In the genomic region with DNA sequence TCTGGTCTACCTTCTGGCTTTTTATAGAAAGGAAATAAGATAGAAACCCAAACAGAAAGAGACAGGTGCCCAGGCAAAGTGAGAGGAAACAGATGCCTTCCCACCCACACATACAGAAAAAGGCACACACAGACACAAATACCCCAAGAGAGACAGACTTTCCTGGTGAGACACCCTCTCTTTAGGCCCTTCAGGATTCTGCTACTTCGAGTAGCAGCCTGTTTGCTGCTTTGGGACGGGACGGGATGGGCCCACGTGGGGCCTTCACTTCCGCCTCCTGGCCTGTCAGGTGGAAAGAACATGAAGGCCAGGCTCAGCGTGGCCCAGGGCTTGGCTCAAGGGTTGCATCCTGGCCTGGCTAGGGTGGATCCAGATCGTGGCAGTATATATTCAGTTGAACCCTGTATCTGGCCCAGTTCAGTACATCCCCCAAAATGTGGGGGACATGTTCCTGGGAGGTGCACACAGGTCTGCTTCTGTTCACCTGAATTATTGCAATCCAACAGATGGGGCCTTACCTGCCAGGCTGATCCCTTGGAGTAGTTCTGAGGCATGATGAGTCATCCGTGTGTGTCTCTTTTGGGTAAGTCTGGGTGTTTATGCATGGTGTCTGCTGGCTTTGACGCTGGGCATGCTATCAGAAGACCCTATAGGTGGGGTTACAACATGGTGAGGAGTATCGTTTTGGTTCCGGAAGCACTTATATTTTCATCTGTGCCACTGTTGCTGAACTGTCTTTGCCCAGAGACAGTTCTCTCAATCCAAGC, we compare ENCODE assay signal across 7 cellular contexts. TPM values are rescaled to one million over a fixed set of nuclear protein-coding genes. Genes with fewer than 3 reads are reported as not detected.
DNase-seq lines count a peak whose midpoint lies in the region; ATAC-seq and TF ChIP-seq lines count a peak whose summit lies in the region.

No MANE protein-coding gene starts in this region.

- H3K27me3 ChIP-seq in foreskin keratinocyte: no peaks in the 10 kb centered on the region

- peak; percentile 45 for ATAC-seq in GM19043 (IDR thresholded peaks at IDR 0.05; ENCODE audit: low read depth, unreplicated experiment)
- peak; percentile 39 for ATAC-seq in foreskin keratinocyte

- TF ChIP-seq CTCF in GM10266 (IDR thresholded peaks at IDR 0.05; ENCODE audit: control insufficient read depth, insufficient read depth, low read depth, missing control alignments) (no peak), foreskin keratinocyte (conservative IDR thresholded peaks at IDR 0.05) (no peak)

- DNase-seq in GM10266 (ENCODE audit: extremely low spot score) (peak; percentile 44), NAMALWA (ENCODE audit: low spot score) (peak; percentile 12), foreskin keratinocyte (peak in 1 of 2 donors; percentile 30), kidney glomerular epithelial cell (lab: John Stamatoyannopoulos, UW) (no peak), cerebellum (ENCODE audit: low spot score) (no peak), EL (no peak)

- H3K4me1 ChIP-seq in foreskin keratinocyte: no peaks in the 10 kb centered on the region

- H3K27ac ChIP-seq in foreskin keratinocyte: no peak overlapping the region

RNA-seq across cellular contexts. Expression of a gene that starts 2.4 kb away (rescaled TPM):
- total RNA-seq in foreskin keratinocyte (6.7 and 7.2 TPM in 2 replicates), cerebellum (12.2 TPM)
- polyA plus RNA-seq in foreskin keratinocyte: 2.4 and 2.7 TPM in 2 replicates

RNA-seq across cellular contexts. Expression of a gene that starts 14.7 kb away (rescaled TPM):
- total RNA-seq in foreskin keratinocyte (not detected in 2 replicates), cerebellum (0.36 TPM)
- polyA plus RNA-seq in foreskin keratinocyte: not detected in 2 replicates

Comparison
In these comparisons a context has a peak if more than half of its experiments do, and no peak if none do; other contexts are left out.
1. DNase-seq: peak in GM10266 (single experiment) and NAMALWA (single experiment); none in kidney glomerular epithelial cell (single experiment), cerebellum (single experiment) and EL (single experiment).